In the genomic region with DNA sequence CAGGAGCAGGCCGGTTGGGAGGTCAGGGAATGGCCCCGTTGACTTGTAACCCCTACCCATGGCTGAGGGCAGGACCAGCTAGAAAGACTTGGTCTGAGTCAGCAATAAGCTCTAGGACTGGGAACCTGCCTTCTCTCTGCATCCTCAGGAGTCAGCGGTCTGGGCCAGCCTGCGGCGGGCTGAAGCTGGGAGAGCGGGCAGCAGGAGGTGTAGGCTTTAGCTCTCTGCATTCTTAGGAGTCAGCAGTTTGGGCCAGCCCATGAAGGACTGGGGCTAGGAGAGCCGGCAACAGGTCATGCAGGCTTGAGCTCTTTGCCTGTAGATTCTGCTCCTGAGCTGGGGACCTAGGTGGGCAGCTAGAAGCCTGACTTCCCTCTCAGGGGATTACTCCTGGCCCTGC, we compare ENCODE assay signal across 26 cellular contexts. TPM values are rescaled to one million over a fixed set of nuclear protein-coding genes. Genes with fewer than 3 reads are reported as not detected.
"Had no signal": no experiment of that assay in that cellular context is flagged by ENCODE, and none has a peak within 500 bp of the region (broad histone marks: within the 10 kb centered on the region; RNA-seq: fewer than 3 reads in every experiment).

No MANE protein-coding gene starts in this region.

- H3K4me1 ChIP-seq: ascending aorta, left lung, pancreas, psoas muscle had no signal

- H3K4me3 Mint-ChIP-seq: activated naive CD4-positive, alpha-beta T cell treated with anti-CD3 and anti-CD28 coated beads, Interleukin-2, amount 50 U/mL, for 24 hours; activated T-cell treated with anti-CD3 and anti-CD28 coated beads, Interleukin-2, amount 50 U/mL, for 72 hours; natural killer cell treated with Interleukin-12 subunit alpha and Interleukin-12 subunit beta and Interleukin-15 and Interleukin-18, amount 100 ng/mL, for 72 hours; stimulated activated naive CD8-positive, alpha-beta T cell treated with anti-CD3 and anti-CD28 coated beads, Interleukin-15, Interleukin-2, amounts not matched to agents 100 ng/mL and 50 ng/mL, for 24 hours; WTC11 had no signal

- H3K36me3 ChIP-seq: ascending aorta, brain microvascular endothelial cell, left lung, neutrophil, pancreas, tibial artery had no signal

- H3K4me3 ChIP-seq: ascending aorta, dorsolateral prefrontal cortex, left lung, pancreas, psoas muscle, tibial artery had no signal

- H3K9me3 Mint-ChIP-seq: activated naive CD4-positive, alpha-beta T cell treated with anti-CD3 and anti-CD28 coated beads, Interleukin-2, amount 50 U/mL, for 24 hours; activated T-cell treated with anti-CD3 and anti-CD28 coated beads, Interleukin-2, amount 50 U/mL, for 72 hours; natural killer cell treated with Interleukin-12 subunit alpha and Interleukin-12 subunit beta and Interleukin-15 and Interleukin-18, amount 100 ng/mL, for 72 hours; stimulated activated naive CD8-positive, alpha-beta T cell treated with anti-CD3 and anti-CD28 coated beads, Interleukin-15, Interleukin-2, amounts not matched to agents 100 ng/mL and 50 ng/mL, for 24 hours; WTC11 had no signal

- H3K9me3 ChIP-seq: ascending aorta, left lung, neutrophil, pancreas, psoas muscle, tibial artery had no signal

- H3K27ac ChIP-seq: ascending aorta, brain microvascular endothelial cell, dorsolateral prefrontal cortex, left lung, neutrophil, pancreas, psoas muscle, tibial artery had no signal

- H3K36me3 Mint-ChIP-seq: activated naive CD4-positive, alpha-beta T cell treated with anti-CD3 and anti-CD28 coated beads, Interleukin-2, amount 50 U/mL, for 24 hours; natural killer cell treated with Interleukin-12 subunit alpha and Interleukin-12 subunit beta and Interleukin-15 and Interleukin-18, amount 100 ng/mL, for 72 hours; WTC11 had no signal

- H3K27me3 ChIP-seq: ascending aorta, pancreas had no signal

- ATAC-seq: activated T-cell treated with anti-CD3 and anti-CD28 coated beads, Interleukin-2, amount 50 U/mL, for 72 hours; left lung; pancreas; right cardiac atrium; WTC11 had no signal

- H3K27ac Mint-ChIP-seq: activated naive CD4-positive, alpha-beta T cell treated with anti-CD3 and anti-CD28 coated beads, Interleukin-2, amount 50 U/mL, for 24 hours; activated T-cell treated with anti-CD3 and anti-CD28 coated beads, Interleukin-2, amount 50 U/mL, for 72 hours; natural killer cell treated with Interleukin-12 subunit alpha and Interleukin-12 subunit beta and Interleukin-15 and Interleukin-18, amount 100 ng/mL, for 72 hours; stimulated activated naive CD8-positive, alpha-beta T cell treated with anti-CD3 and anti-CD28 coated beads, Interleukin-15, Interleukin-2, amounts not matched to agents 100 ng/mL and 50 ng/mL, for 24 hours; WTC11 had no signal

- H3K4me1 Mint-ChIP-seq: activated naive CD4-positive, alpha-beta T cell treated with anti-CD3 and anti-CD28 coated beads, Interleukin-2, amount 50 U/mL, for 24 hours had no signal

- DNase-seq: activated gamma-delta T cell; activated T-cell treated with anti-CD3 and anti-CD28 coated beads, Interleukin-2, amount 50 U/mL, for 72 hours; brain microvascular endothelial cell; caudate nucleus; dorsolateral prefrontal cortex; foreskin fibroblast; left lung; midbrain; pancreas; psoas muscle; right cardiac atrium; stimulated activated CD4-positive, alpha-beta T cell treated with anti-CD3 and anti-CD28 coated beads, Interleukin-12 subunit alpha, Interleukin-12 subunit beta, amount 100 ng/mL, for 4 hours; substantia nigra; T-helper 9 cell; tibial artery had no signal

RNA-seq across cellular contexts. Expression of a gene that starts 6.4 kb away (rescaled TPM):
- total RNA-seq: activated T-cell treated with anti-CD3 and anti-CD28 coated beads, Interleukin-2, amount 50 U/mL, for 72 hours; ascending aorta; epithelial cell of proximal tubule; fibroblast of lung; glomerular endothelial cell; left lung; lung microvascular endothelial cell; natural killer cell treated with Interleukin-12 subunit alpha and Interleukin-12 subunit beta and Interleukin-15 and Interleukin-18, amount 100 ng/mL, for 72 hours; right cardiac atrium; T-helper 1 cell treated with Interleukin-12 subunit alpha and Interleukin-12 subunit beta and Interleukin-4 antibody, amounts not matched to agents 30 ng/mL and 1 ng/mL, for 36 hours had no signal
- polyA plus RNA-seq: fibroblast of lung, right cardiac atrium had no signal
